Comparison of ENCODE assay signal across 9 cellular contexts in the genomic region with DNA sequence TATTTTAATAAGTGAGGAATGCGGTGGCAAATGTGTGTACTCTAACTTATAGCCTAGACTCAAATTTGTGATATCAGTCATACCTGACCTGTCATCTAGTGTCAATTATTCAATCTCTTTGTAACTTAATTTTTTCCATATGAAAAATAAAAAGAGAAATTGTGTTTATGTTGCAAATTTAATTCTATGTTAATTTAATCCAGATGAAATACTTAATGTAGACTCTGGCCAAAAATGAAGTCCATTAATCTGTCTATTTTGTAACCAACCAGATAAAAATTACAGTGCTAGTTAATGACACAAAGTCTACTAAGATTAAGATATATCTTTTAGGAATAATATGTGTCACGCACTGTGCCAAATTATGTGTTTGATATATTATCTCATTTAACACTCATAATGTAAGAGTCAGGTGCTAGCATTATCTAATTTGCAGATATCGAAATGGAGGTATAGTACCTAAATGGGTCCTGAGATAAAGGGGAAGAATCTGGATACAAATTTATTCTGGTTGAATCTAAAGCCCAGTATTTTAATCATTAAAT.
"Had no signal": no experiment of that assay in that cellular context is flagged by ENCODE, and none has a peak within 500 bp of the region (broad histone marks: within the 10 kb centered on the region; RNA-seq: fewer than 3 reads in every experiment).

No MANE protein-coding gene starts in this region.

- H2AFZ ChIP-seq: GM23248, GM23338 had no signal

- H3K4me3 ChIP-seq: GM23248, GM23338, HAP-1 had no signal

- H3K4me1 ChIP-seq: HAP-1 had no signal

- H3K27ac ChIP-seq: GM23248 had no signal

- H3K36me3 ChIP-seq: HAP-1 had no signal

- H3K9me3 ChIP-seq: HAP-1 had no signal

- DNase-seq: GM23248, GOT3, H7, H9, HCEC 1CT, HFFc6 had no signal

- H3K9ac ChIP-seq: GM23248 had no signal

- ATAC-seq: GM23338, HCT116 had no signal

- H3K4me2 ChIP-seq: GM23338 had no signal
